ENCODE assay signal across 10 cellular contexts in the genomic region with DNA sequence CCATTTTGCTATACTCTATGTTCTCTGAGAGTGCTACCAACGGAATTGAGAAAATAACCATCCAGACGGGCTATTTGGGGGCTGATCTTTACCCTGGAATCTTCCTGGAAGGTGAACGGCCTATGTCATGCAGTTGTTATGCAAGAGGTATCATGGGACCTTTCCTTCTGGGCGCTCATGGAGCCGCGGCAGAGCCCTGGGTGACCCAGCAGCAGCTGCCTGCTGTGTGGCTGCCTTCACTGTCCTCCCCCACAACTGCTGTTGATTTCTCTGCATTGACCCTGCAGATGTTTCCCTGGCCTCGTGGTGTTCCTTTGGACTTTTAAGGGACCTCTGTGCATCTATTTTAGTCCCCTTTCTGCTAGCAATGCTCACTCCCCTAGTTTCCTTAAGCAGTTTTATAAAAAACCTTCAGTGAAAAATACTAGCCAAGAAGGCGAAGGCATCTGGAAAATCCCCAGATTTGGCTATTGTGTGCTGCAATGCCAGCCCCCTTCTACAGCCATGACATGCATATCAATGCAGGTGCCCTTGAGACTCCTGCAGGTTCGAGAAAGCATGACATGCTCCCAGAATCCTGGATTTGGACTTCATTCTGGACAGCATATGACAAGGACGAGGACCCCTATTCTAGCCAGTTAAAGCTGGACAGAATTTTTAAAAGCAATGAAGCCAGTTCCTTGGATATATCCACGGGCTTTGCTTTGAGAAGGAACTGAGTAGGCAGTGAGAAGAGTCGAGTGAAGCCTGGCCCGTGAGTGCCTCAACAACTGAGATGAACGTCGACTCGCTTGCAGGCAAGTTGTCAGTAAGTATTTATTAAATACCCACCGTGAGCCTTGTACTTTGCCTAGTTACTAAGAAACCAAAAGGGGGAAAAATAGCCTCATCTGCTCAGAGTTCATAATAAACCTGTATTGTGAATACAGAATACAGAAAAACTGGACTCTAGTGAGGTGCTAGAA. TPM values are rescaled to one million over a fixed set of nuclear protein-coding genes. Genes with fewer than 3 reads are reported as not detected.
A peak's percentile ranks its signal among the peaks of the same experiment; 100 is the strongest.
DNase-seq lines count a peak whose midpoint lies in the region; ATAC-seq and TF ChIP-seq lines count a peak whose summit lies in the region.
"Had no signal": no experiment of that assay in that cellular context is flagged by ENCODE, and none has a peak within 500 bp of the region (broad histone marks: within the 10 kb centered on the region; RNA-seq: fewer than 3 reads in every experiment).

A gene with protein sequence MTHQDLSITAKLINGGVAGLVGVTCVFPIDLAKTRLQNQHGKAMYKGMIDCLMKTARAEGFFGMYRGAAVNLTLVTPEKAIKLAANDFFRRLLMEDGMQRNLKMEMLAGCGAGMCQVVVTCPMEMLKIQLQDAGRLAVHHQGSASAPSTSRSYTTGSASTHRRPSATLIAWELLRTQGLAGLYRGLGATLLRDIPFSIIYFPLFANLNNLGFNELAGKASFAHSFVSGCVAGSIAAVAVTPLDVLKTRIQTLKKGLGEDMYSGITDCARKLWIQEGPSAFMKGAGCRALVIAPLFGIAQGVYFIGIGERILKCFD (plus strand): TSS at position 593 of the 965 bp plus-strand sequence. CDS start 16,447 bp downstream, outside the sequence.

- H3K9me3 Mint-ChIP-seq in glutamatergic neuron (ENCODE audit: unreplicated experiment), result peaks cover 43% of the 10 kb centered on the region
- no peaks in the 10 kb centered on the region for H3K9me3 Mint-ChIP-seq in stimulated activated naive CD8-positive, alpha-beta T cell treated with anti-CD3 and anti-CD28 coated beads, Interleukin-15, amount 100 ng/mL, for 72 hours
- no peaks in the 10 kb centered on the region for H3K9me3 Mint-ChIP-seq in activated naive CD8-positive, alpha-beta T cell treated with anti-CD3 and anti-CD28 coated beads, Interleukin-2, amount 50 U/mL, for 24 hours

- H3K27ac Mint-ChIP-seq in glutamatergic neuron (ENCODE audit: unreplicated experiment), result peak within 1 kb of the TSS; percentile 89
- H3K27ac Mint-ChIP-seq in stimulated activated naive CD8-positive, alpha-beta T cell treated with anti-CD3 and anti-CD28 coated beads, Interleukin-15, amount 100 ng/mL, for 72 hours, result no peak within 1 kb of the TSS
- H3K27ac Mint-ChIP-seq in activated naive CD8-positive, alpha-beta T cell treated with anti-CD3 and anti-CD28 coated beads, Interleukin-2, amount 50 U/mL, for 24 hours, result no peak within 1 kb of the TSS
- H3K27ac Mint-ChIP-seq: activated CD8-positive, alpha-beta T cell treated with anti-CD3 and anti-CD28 coated beads, Interleukin-2, amount 10 ng/mL, durations not matched to agents 7 days and 5 days had no signal

- no peaks in the 10 kb centered on the region for H3K9me3 ChIP-seq in Panc1 (ENCODE audit: control insufficient read depth, insufficient read depth, low read depth, low read length)

- no peaks in the 10 kb centered on the region for H3K36me3 ChIP-seq in Panc1 (ENCODE audit: control insufficient read depth, insufficient read depth, low read length)

- in situ Hi-C loops in Panc1 (cut with HindIII; ENCODE audit: low pct_unique_long_range_greater_than_20kb, low sequenced_read_pairs), result no loop called here

- peaks cover 25% of the 10 kb centered on the region for H3K27me3 Mint-ChIP-seq in glutamatergic neuron (ENCODE audit: unreplicated experiment)
- H3K27me3 Mint-ChIP-seq in stimulated activated naive CD8-positive, alpha-beta T cell treated with anti-CD3 and anti-CD28 coated beads, Interleukin-15, amount 100 ng/mL, for 72 hours, result peaks cover 9% of the 10 kb centered on the region
- peaks cover 4% of the 10 kb centered on the region for H3K27me3 Mint-ChIP-seq in activated naive CD8-positive, alpha-beta T cell treated with anti-CD3 and anti-CD28 coated beads, Interleukin-2, amount 50 U/mL, for 24 hours

- CTCF ChIA-PET in Panc1 (lab: Charles Lee), result no interaction called here

- H3K4me1 Mint-ChIP-seq in glutamatergic neuron (ENCODE audit: low read depth, unreplicated experiment), result peaks cover 20% of the 10 kb centered on the region
- no peaks in the 10 kb centered on the region for H3K4me1 Mint-ChIP-seq in stimulated activated naive CD8-positive, alpha-beta T cell treated with anti-CD3 and anti-CD28 coated beads, Interleukin-15, amount 100 ng/mL, for 72 hours
- no peaks in the 10 kb centered on the region for H3K4me1 Mint-ChIP-seq in activated naive CD8-positive, alpha-beta T cell treated with anti-CD3 and anti-CD28 coated beads, Interleukin-2, amount 50 U/mL, for 24 hours

- H3K4me1 ChIP-seq in Panc1 (ENCODE audit: control insufficient read depth, insufficient read depth, low read length), result peaks cover 10% of the 10 kb centered on the region

- DNase-seq in AG10803 (ENCODE audit: low read depth) (peak; percentile 29), Panc1 (ENCODE audit: low read depth, low spot score) (no peak), glutamatergic neuron (peak; percentile 40), omental fat pad (ENCODE audit: low spot score) (no peak), NOMO-1 (lab: John Stamatoyannopoulos, UW; ENCODE audit: unreplicated experiment in 2 of 2) (no peak)
- no peak for DNase-seq in stimulated activated naive CD8-positive, alpha-beta T cell treated with anti-CD3 and anti-CD28 coated beads, Interleukin-15, amount 100 ng/mL, for 72 hours
- no peak for DNase-seq in activated naive CD8-positive, alpha-beta T cell treated with anti-CD3 and anti-CD28 coated beads, Interleukin-2, amount 50 U/mL, for 24 hours
- DNase-seq: activated CD8-positive, alpha-beta T cell treated with anti-CD3 and anti-CD28 coated beads, Interleukin-2, amount 10 ng/mL, durations not matched to agents 7 days and 5 days; NCI-H1694 had no signal

- peak within 1 kb of the TSS; percentile 48; the same call in 1 of the 2 replicates for H3K27ac ChIP-seq in Panc1 (ENCODE audit: low read length)

- BruUV-seq in Panc1 (replicated peaks; lab: Mats Ljungman, UMichigan), result no TSS peak

- intact Hi-C loops in Panc1 (cut with micrococcal nuclease; ENCODE audit: unreplicated experiment), result no loop called here

- ATAC-seq in Panc1 (peak; percentile 64), omental fat pad (ENCODE audit: low FRiP score) (peak; percentile 43), HG03159 (IDR thresholded peaks at IDR 0.05; ENCODE audit: unreplicated experiment) (no peak)
- ATAC-seq in stimulated activated naive CD8-positive, alpha-beta T cell treated with anti-CD3 and anti-CD28 coated beads, Interleukin-15, amount 100 ng/mL, for 72 hours, result no peak
- ATAC-seq in activated naive CD8-positive, alpha-beta T cell treated with anti-CD3 and anti-CD28 coated beads, Interleukin-2, amount 50 U/mL, for 24 hours, result no peak
- ATAC-seq: activated CD8-positive, alpha-beta T cell treated with anti-CD3 and anti-CD28 coated beads, Interleukin-2, amount 10 ng/mL, durations not matched to agents 7 days and 5 days had no signal

- peaks cover 7% of the 10 kb centered on the region for H3K36me3 Mint-ChIP-seq in glutamatergic neuron (ENCODE audit: unreplicated experiment)
- H3K36me3 Mint-ChIP-seq in activated naive CD8-positive, alpha-beta T cell treated with anti-CD3 and anti-CD28 coated beads, Interleukin-2, amount 50 U/mL, for 24 hours (ENCODE audit: low read depth), result no peaks in the 10 kb centered on the region

- TF ChIP-seq CTCF in AG10803 (conservative IDR thresholded peaks at IDR 0.05; ENCODE audit: low read length) (peak; percentile 24; the same call in 1 of the 2 replicates), Panc1 (IDR thresholded peaks at IDR 0.05) (no peak), glutamatergic neuron (IDR thresholded peaks at IDR 0.05; ENCODE audit: partially characterized antibody, unreplicated experiment) (peak; percentile 27), omental fat pad (IDR thresholded peaks at IDR 0.05) (no peak)

- no peak within 1 kb of the TSS for H3K4me3 ChIP-seq in AG10803 (ENCODE audit: low read length)
- no peak within 1 kb of the TSS for H3K4me3 ChIP-seq in Panc1 (ENCODE audit: low read depth in 2 of 2, low read length in 2 of 2)

- no peaks in the 10 kb centered on the region for H3K27me3 ChIP-seq in Panc1 (ENCODE audit: control insufficient read depth, insufficient read depth, low read length)

- POLR2A ChIA-PET in Panc1 (lab: Charles Lee), result no interaction called here

- peak within 1 kb of the TSS; percentile 45 for H3K4me3 Mint-ChIP-seq in glutamatergic neuron (ENCODE audit: unreplicated experiment)
- no peak within 1 kb of the TSS for H3K4me3 Mint-ChIP-seq in stimulated activated naive CD8-positive, alpha-beta T cell treated with anti-CD3 and anti-CD28 coated beads, Interleukin-15, amount 100 ng/mL, for 72 hours
- no peak within 1 kb of the TSS for H3K4me3 Mint-ChIP-seq in activated naive CD8-positive, alpha-beta T cell treated with anti-CD3 and anti-CD28 coated beads, Interleukin-2, amount 50 U/mL, for 24 hours
- H3K4me3 Mint-ChIP-seq: activated CD8-positive, alpha-beta T cell treated with anti-CD3 and anti-CD28 coated beads, Interleukin-2, amount 10 ng/mL, durations not matched to agents 7 days and 5 days had no signal

RNA-seq across cellular contexts. Expression of the gene that starts here (rescaled TPM):
- 3.9 TPM for total RNA-seq in Panc1 (2021; ENCODE audit: unreplicated experiment)
- 4.7 TPM for polyA plus RNA-seq in Panc1 (2012; ENCODE audit: insufficient read length)
- total RNA-seq in glutamatergic neuron (ENCODE audit: unreplicated experiment), result 6.4 TPM
- total RNA-seq in omental fat pad, result 10 to 100 TPM in 3 of 4 donors, 1 to 10 TPM in 1; 7.9 to 28.7 (median 19.9) TPM
- total RNA-seq: activated CD8-positive, alpha-beta T cell treated with anti-CD3 and anti-CD28 coated beads, Interleukin-2, amount 10 ng/mL, durations not matched to agents 7 days and 5 days had no signal

Comparison
In these comparisons a context has a peak if more than half of its experiments do, and no peak if none do; other contexts are left out.
1. DNase-seq: peak in AG10803 (single experiment) and glutamatergic neuron (single experiment); none in Panc1 (single experiment), omental fat pad (single experiment), stimulated activated naive CD8-positive, alpha-beta T cell treated with anti-CD3 and anti-CD28 coated beads, Interleukin-15, amount 100 ng/mL, for 72 hours (0 of 2), activated naive CD8-positive, alpha-beta T cell treated with anti-CD3 and anti-CD28 coated beads, Interleukin-2, amount 50 U/mL, for 24 hours (single experiment) and NOMO-1 (0 of 2).
2. CTCF ChIP-seq: peak in AG10803 (single experiment) and glutamatergic neuron (single experiment); none in Panc1 (single experiment) and omental fat pad (0 of 3).
3. ATAC-seq: peak in Panc1 (single experiment) and omental fat pad (single experiment); none in HG03159 (single experiment), stimulated activated naive CD8-positive, alpha-beta T cell treated with anti-CD3 and anti-CD28 coated beads, Interleukin-15, amount 100 ng/mL, for 72 hours (single experiment) and activated naive CD8-positive, alpha-beta T cell treated with anti-CD3 and anti-CD28 coated beads, Interleukin-2, amount 50 U/mL, for 24 hours (single experiment).